Comparison of ENCODE assay signal across 8 cellular contexts in genomic region chr16:81745704-81746558, GRCh38. TPM values are rescaled to one million over a fixed set of nuclear protein-coding genes. Genes with fewer than 3 reads are reported as not detected.
A peak's percentile ranks its signal among the peaks of the same experiment; 100 is the strongest.
DNase-seq lines count a peak whose midpoint lies in the region; ATAC-seq and TF ChIP-seq lines count a peak whose summit lies in the region.

No MANE protein-coding gene starts in this region.

- DNase-seq in HPDE6-E6E7 (ENCODE audit: extremely low spot score) = peak; percentile 79
- DNase-seq in T-helper 1 cell = peak; percentile 29 to 73 (median 57)
- peak; percentile 47 to 80 (median 74) for DNase-seq in adrenal gland
- peak; percentile 65 to 89 (median 88) for DNase-seq in right cardiac atrium
- DNase-seq in renal cortical epithelial cell (ENCODE audit: low read depth) = peak; percentile 33
- DNase-seq in vagina (ENCODE audit: extremely low spot score in 2 of 2) = no peak

- ATAC-seq in GM19328 (IDR thresholded peaks at IDR 0.05; ENCODE audit: unreplicated experiment) (peak; percentile 80), right cardiac atrium (peak; percentile 90 to 91)

- H3K9me3 ChIP-seq in BLaER1 treated with 17β-estradiol and CSF1 and Interleukin-3, amounts not matched to agents 10 nM and 100 nM (replicated peaks in 1 of 11) = no peaks in the 10 kb centered on the region
- H3K9me3 ChIP-seq in adrenal gland (replicated peaks in 1 of 3) = no peaks in the 10 kb centered on the region
- no peaks in the 10 kb centered on the region for H3K9me3 ChIP-seq in right cardiac atrium (ENCODE audit: control insufficient read depth, low read length)
- no peaks in the 10 kb centered on the region for H3K9me3 ChIP-seq in vagina

- H3K4me2 ChIP-seq in BLaER1 treated with 17β-estradiol and CSF1 and Interleukin-3, amounts not matched to agents 10 nM and 100 nM = peak overlapping the region; percentile 64 to 93 (median 87)

- WGBS in adrenal gland, 4 donors = 18 to 27% (median 21%) methylated on average over 20 to 33 of the region's 33 CpGs
- 21% methylated on average over 33 of the region's 33 CpGs for WGBS in right cardiac atrium

- H3K36me3 ChIP-seq in BLaER1 treated with 17β-estradiol and CSF1 and Interleukin-3, amounts not matched to agents 10 nM and 100 nM = no peaks in the 10 kb centered on the region
- H3K36me3 ChIP-seq in adrenal gland (replicated peaks in 1 of 2) (no peaks in the 10 kb centered on the region), vagina (no peaks in the 10 kb centered on the region)

- intact Hi-C loops in adrenal gland (cut with DNase I) = no loop called here
- intact Hi-C loops in right cardiac atrium (cut with DNase I) = no loop called here
- intact Hi-C loops in vagina (cut with DNase I) = no loop called here

- peaks cover 37 to 55% (median 44%) of the 10 kb centered on the region in 10 experiments for H3K4me1 ChIP-seq in BLaER1 treated with 17β-estradiol and CSF1 and Interleukin-3, amounts not matched to agents 10 nM and 100 nM
- H3K4me1 ChIP-seq in adrenal gland (replicated peaks in 1 of 2) = no peaks in the 10 kb centered on the region
- H3K4me1 ChIP-seq in right cardiac atrium (ENCODE audit: control insufficient read depth, insufficient read depth, low read length) = no peaks in the 10 kb centered on the region
- peaks cover 10% of the 10 kb centered on the region for H3K4me1 ChIP-seq in vagina

- TF ChIP-seq CTCF in adrenal gland (IDR thresholded peaks at IDR 0.05) (no peak), vagina (IDR thresholded peaks at IDR 0.05) (no peak)

- TF ChIP-seq POLR2A in adrenal gland (IDR thresholded peaks at IDR 0.05) (no peak), vagina (IDR thresholded peaks at IDR 0.05) (no peak)

- H3K27me3 ChIP-seq in BLaER1 treated with 17β-estradiol and CSF1 and Interleukin-3, amounts not matched to agents 10 nM and 100 nM = no peaks in the 10 kb centered on the region
- no peaks in the 10 kb centered on the region for H3K27me3 ChIP-seq in adrenal gland
- H3K27me3 ChIP-seq in right cardiac atrium (ENCODE audit: control insufficient read depth, insufficient read depth) = no peaks in the 10 kb centered on the region
- no peaks in the 10 kb centered on the region for H3K27me3 ChIP-seq in vagina

- H4K20me1 ChIP-seq in BLaER1 treated with 17β-estradiol and CSF1 and Interleukin-3, amounts not matched to agents 10 nM and 100 nM = no peaks in the 10 kb centered on the region

- H3K4me3 ChIP-seq in BLaER1 treated with 17β-estradiol and CSF1 and Interleukin-3, amounts not matched to agents 10 nM and 100 nM = peak overlapping the region; percentile 25 to 68 (median 52); a peak in 19 of 20 replicates
- H3K4me3 ChIP-seq in adrenal gland = peak overlapping the region in 2 of 4 donors; percentile 29 to 54
- peak overlapping the region; percentile 38 for H3K4me3 ChIP-seq in right cardiac atrium (ENCODE audit: low read length)
- peak overlapping the region; percentile 38 to 49 for H3K4me3 ChIP-seq in vagina

- H3K27ac ChIP-seq in BLaER1 treated with 17β-estradiol and CSF1 and Interleukin-3, amounts not matched to agents 10 nM and 100 nM = peak overlapping the region; percentile 15 to 71 (median 56); a peak in 21 of 22 replicates
- H3K27ac ChIP-seq in adrenal gland (no peak overlapping the region), right cardiac atrium (ENCODE audit: low read length) (no peak overlapping the region), vagina (no peak overlapping the region)

- H3K9ac ChIP-seq in BLaER1 treated with 17β-estradiol and CSF1 and Interleukin-3, amounts not matched to agents 10 nM and 100 nM = peak overlapping the region in 9 of 11 experiments; percentile 17 to 54 (median 37); a peak in 10 of 22 replicates

RNA-seq across cellular contexts. Expression of gene PLCG2, which starts 33.2 kb away (rescaled TPM):
- total RNA-seq in adrenal gland = 10 to 100 TPM in 5 of 8 donors, 1 to 10 TPM in 3; 4.8 to 47.2 (median 10.9) TPM
- 10 to 100 TPM in 1 of 3 donors, 1 to 10 TPM in 2; 5.1 to 47.6 (median 8.3) TPM for polyA plus RNA-seq in adrenal gland
- total RNA-seq in right cardiac atrium = 10 to 100 TPM in 2 of 4 donors, 1 to 10 TPM in 2; 8.1 to 18.3 (median 11.7) TPM
- 4.3 TPM for polyA plus RNA-seq in right cardiac atrium
- total RNA-seq in renal cortical epithelial cell = 1.9 and 20.5 TPM in 2 replicates
- 14.2 TPM for total RNA-seq in vagina

Comparison
In these comparisons a context has a peak if more than half of its experiments do, and no peak if none do; other contexts are left out.
1. H3K27ac ChIP-seq: peak in BLaER1 treated with 17β-estradiol and CSF1 and Interleukin-3, amounts not matched to agents 10 nM and 100 nM (11 of 11); none in adrenal gland (0 of 5), right cardiac atrium (single experiment) and vagina (single experiment).
2. DNase-seq: peak in HPDE6-E6E7 (single experiment), T-helper 1 cell (5 of 5), adrenal gland (7 of 7), right cardiac atrium (3 of 3) and renal cortical epithelial cell (single experiment); none in vagina (0 of 2).